ENCODE assay signal across 20 cellular contexts in genomic region chrX:143121471-143121870, GRCh38.
DNase-seq lines count a peak whose midpoint lies in the region; TF ChIP-seq lines count a peak whose summit lies in the region.
"Had no signal": no experiment of that assay in that cellular context is flagged by ENCODE, and none has a peak within 500 bp of the region (broad histone marks: within the 10 kb centered on the region; RNA-seq: fewer than 3 reads in every experiment).

No MANE protein-coding gene starts in this region.

- peak overlapping the region; percentile 15 for H3K4me3 ChIP-seq in neural progenitor cell
- H3K4me3 ChIP-seq: pancreas, uterus had no signal

- H3K9ac ChIP-seq in neural progenitor cell: no peak overlapping the region

- DNase-seq in NCI-H2107 treated with DMSO at 0.1 percent for 48 hours (lab: John Stamatoyannopoulos, UW; ENCODE audit: unreplicated experiment) (peak; percentile 25), NCI-H2107 (lab: John Stamatoyannopoulos, UW) (no peak), NCI-H2081 (lab: John Stamatoyannopoulos, UW) (peak; percentile 78 to 95), NCI-H748 (lab: John Stamatoyannopoulos, UW; ENCODE audit: unreplicated experiment) (peak; percentile 99), neural progenitor cell (ENCODE audit: low spot score) (peak; percentile 35), mucosa of gallbladder (ENCODE audit: low spot score) (no peak), hippocampal formation (lab: John Stamatoyannopoulos, UW) (no peak)
- DNase-seq in activated CD4-positive, alpha-beta T cell treated with anti-CD3 and anti-CD28 coated beads, Interleukin-2, amount 10 ng/mL, durations not matched to agents 7 days and 5 days: no peak
- DNase-seq: activated CD8-positive, alpha-beta memory T cell treated with anti-CD3 and anti-CD28 coated beads for 24 hours; activated naive CD4-positive, alpha-beta T cell treated with anti-CD3 and anti-CD28 coated beads, Interleukin-2, amount 50 U/mL, for 16 hours; activated T-cell treated with anti-CD3 and anti-CD28 coated beads, Interleukin-2, amount 50 U/mL, for 72 hours; aorta; Caco-2; effector CD4-positive, alpha-beta T cell; EL; NCI-H1048; pancreas; T-helper 9 cell; uterus had no signal

- no peaks in the 10 kb centered on the region for H4K20me1 ChIP-seq in neural progenitor cell (ENCODE audit: low read depth)

- H3K36me3 ChIP-seq in neural progenitor cell: no peaks in the 10 kb centered on the region
- H3K36me3 ChIP-seq: pancreas, uterus had no signal

- no peaks in the 10 kb centered on the region for H3K79me2 ChIP-seq in neural progenitor cell (ENCODE audit: low read depth)

- peaks cover 3% of the 10 kb centered on the region for H3K4me1 Mint-ChIP-seq in neural progenitor cell
- no peaks in the 10 kb centered on the region for H3K4me1 Mint-ChIP-seq in activated CD4-positive, alpha-beta T cell treated with anti-CD3 and anti-CD28 coated beads, Interleukin-2, amount 10 ng/mL, durations not matched to agents 7 days and 5 days

- H3K27ac Mint-ChIP-seq in neural progenitor cell: no peak overlapping the region
- H3K27ac Mint-ChIP-seq in activated CD4-positive, alpha-beta T cell treated with anti-CD3 and anti-CD28 coated beads, Interleukin-2, amount 10 ng/mL, durations not matched to agents 7 days and 5 days: no peak overlapping the region
- H3K27ac Mint-ChIP-seq: activated T-cell treated with anti-CD3 and anti-CD28 coated beads, Interleukin-2, amount 50 U/mL, for 72 hours had no signal

- CTCF ChIA-PET in activated CD4-positive, alpha-beta T cell treated with anti-CD3 and anti-CD28 coated beads, Interleukin-2, amount 10 ng/mL, durations not matched to agents 7 days and 5 days (lab: Charles Lee): no interaction called here

- no peaks in the 10 kb centered on the region for H3K9me3 ChIP-seq in neural progenitor cell (ENCODE audit: low read depth)
- H3K9me3 ChIP-seq: Caco-2, pancreas, uterus had no signal

- H3K4me3 Mint-ChIP-seq in neural progenitor cell: no peak overlapping the region
- H3K4me3 Mint-ChIP-seq in activated CD4-positive, alpha-beta T cell treated with anti-CD3 and anti-CD28 coated beads, Interleukin-2, amount 10 ng/mL, durations not matched to agents 7 days and 5 days: no peak overlapping the region
- H3K4me3 Mint-ChIP-seq: activated T-cell treated with anti-CD3 and anti-CD28 coated beads, Interleukin-2, amount 50 U/mL, for 72 hours had no signal

- H3K4me1 ChIP-seq in neural progenitor cell: no peaks in the 10 kb centered on the region
- H3K4me1 ChIP-seq: Caco-2, pancreas, uterus had no signal

- H3K9me3 Mint-ChIP-seq in neural progenitor cell: peaks cover 3% of the 10 kb centered on the region
- H3K9me3 Mint-ChIP-seq in activated CD4-positive, alpha-beta T cell treated with anti-CD3 and anti-CD28 coated beads, Interleukin-2, amount 10 ng/mL, durations not matched to agents 7 days and 5 days: peaks cover 6% of the 10 kb centered on the region

- POLR2A ChIA-PET in activated CD4-positive, alpha-beta T cell treated with anti-CD3 and anti-CD28 coated beads, Interleukin-2, amount 10 ng/mL, durations not matched to agents 7 days and 5 days (lab: Charles Lee): no interaction called here

- H3K4me2 ChIP-seq in neural progenitor cell: peak overlapping the region; percentile 60

- no peak for TF ChIP-seq CTCF in neural progenitor cell (IDR thresholded peaks at IDR 0.05)

- no peak overlapping the region for H2AFZ ChIP-seq in neural progenitor cell (replicated peaks)

- H3F3A ChIP-seq in neural progenitor cell (ENCODE audit: low read depth): peaks cover 5% of the 10 kb centered on the region

- no peaks in the 10 kb centered on the region for H3K36me3 Mint-ChIP-seq in neural progenitor cell
- H3K36me3 Mint-ChIP-seq in activated CD4-positive, alpha-beta T cell treated with anti-CD3 and anti-CD28 coated beads, Interleukin-2, amount 10 ng/mL, durations not matched to agents 7 days and 5 days (ENCODE audit: low read depth): no peaks in the 10 kb centered on the region

- H3K27ac ChIP-seq in neural progenitor cell: no peak overlapping the region
- H3K27ac ChIP-seq: 22Rv1, pancreas, uterus had no signal

- peaks cover 3% of the 10 kb centered on the region for H3K27me3 Mint-ChIP-seq in neural progenitor cell (ENCODE audit: insufficient read depth, low read depth)
- H3K27me3 Mint-ChIP-seq in activated CD4-positive, alpha-beta T cell treated with anti-CD3 and anti-CD28 coated beads, Interleukin-2, amount 10 ng/mL, durations not matched to agents 7 days and 5 days: no peaks in the 10 kb centered on the region

- no peaks in the 10 kb centered on the region for H3K27me3 ChIP-seq in neural progenitor cell
- H3K27me3 ChIP-seq: pancreas, uterus had no signal

Comparison
In these comparisons a context has a peak if more than half of its experiments do, and no peak if none do; other contexts are left out.
1. DNase-seq: peak in NCI-H2107 treated with DMSO at 0.1 percent for 48 hours (single experiment), NCI-H2081 (2 of 2), NCI-H748 (single experiment) and neural progenitor cell (single experiment); none in NCI-H2107 (single experiment), mucosa of gallbladder (single experiment), hippocampal formation (0 of 2) and activated CD4-positive, alpha-beta T cell treated with anti-CD3 and anti-CD28 coated beads, Interleukin-2, amount 10 ng/mL, durations not matched to agents 7 days and 5 days (single experiment).